10 cellular contexts compared by ENCODE assay signal in genomic region chr19:46192990-46193650, GRCh38. TPM values are rescaled to one million over a fixed set of nuclear protein-coding genes. Genes with fewer than 3 reads are reported as not detected.
A peak's percentile ranks its signal among the peaks of the same experiment; 100 is the strongest.
DNase-seq lines count a peak whose midpoint lies in the region; ATAC-seq and TF ChIP-seq lines count a peak whose summit lies in the region.
"Had no signal": no experiment of that assay in that cellular context is flagged by ENCODE, and none has a peak within 500 bp of the region (broad histone marks: within the 10 kb centered on the region; RNA-seq: fewer than 3 reads in every experiment).

No MANE protein-coding gene starts in this region.

- no peaks in the 10 kb centered on the region for H3K36me3 ChIP-seq in endodermal cell (ENCODE audit: control insufficient read depth, insufficient read depth, low read length)

- H3K27ac ChIP-seq in endodermal cell (ENCODE audit: low read depth, low read length): no peak overlapping the region

- H3K36me3 Mint-ChIP-seq in activated naive CD4-positive, alpha-beta T cell treated with anti-CD3 and anti-CD28 coated beads, Interleukin-2, amount 10 ng/mL, durations not matched to agents 7 days and 5 days: no peaks in the 10 kb centered on the region
- H3K36me3 Mint-ChIP-seq in stimulated activated effector memory CD8-positive, alpha-beta T cell treated with anti-CD3 and anti-CD28 coated beads, Interleukin-12 subunit alpha, Interleukin-12 subunit beta, amount 100 ng/mL, for 72 hours: no peaks in the 10 kb centered on the region
- H3K36me3 Mint-ChIP-seq in endodermal cell (ENCODE audit: low read depth): no peaks in the 10 kb centered on the region

- peaks cover 2% of the 10 kb centered on the region for H3K4me1 ChIP-seq in endodermal cell (ENCODE audit: control insufficient read depth, insufficient read depth, low read length)

- CTCF ChIA-PET in activated naive CD4-positive, alpha-beta T cell treated with anti-CD3 and anti-CD28 coated beads, Interleukin-2, amount 10 ng/mL, durations not matched to agents 7 days and 5 days (lab: Charles Lee): no interaction called here

- H3K4me3 ChIP-seq in fibroblast of pulmonary artery (replicated peaks; ENCODE audit: low read depth, low read length) (no peak overlapping the region), endodermal cell (ENCODE audit: low read length) (no peak overlapping the region)

- H3K4me1 Mint-ChIP-seq in activated naive CD4-positive, alpha-beta T cell treated with anti-CD3 and anti-CD28 coated beads, Interleukin-2, amount 10 ng/mL, durations not matched to agents 7 days and 5 days: no peaks in the 10 kb centered on the region
- H3K4me1 Mint-ChIP-seq in stimulated activated effector memory CD8-positive, alpha-beta T cell treated with anti-CD3 and anti-CD28 coated beads, Interleukin-12 subunit alpha, Interleukin-12 subunit beta, amount 100 ng/mL, for 72 hours: no peaks in the 10 kb centered on the region
- peaks cover 16% of the 10 kb centered on the region for H3K4me1 Mint-ChIP-seq in endodermal cell

- ATAC-seq in stimulated activated effector memory CD8-positive, alpha-beta T cell treated with anti-CD3 and anti-CD28 coated beads, Interleukin-12 subunit alpha, Interleukin-12 subunit beta, amount 100 ng/mL, for 72 hours: peak; percentile 50

- H3K9me3 Mint-ChIP-seq in activated naive CD4-positive, alpha-beta T cell treated with anti-CD3 and anti-CD28 coated beads, Interleukin-2, amount 10 ng/mL, durations not matched to agents 7 days and 5 days: no peaks in the 10 kb centered on the region
- H3K9me3 Mint-ChIP-seq in stimulated activated effector memory CD8-positive, alpha-beta T cell treated with anti-CD3 and anti-CD28 coated beads, Interleukin-12 subunit alpha, Interleukin-12 subunit beta, amount 100 ng/mL, for 72 hours: no peaks in the 10 kb centered on the region
- no peaks in the 10 kb centered on the region for H3K9me3 Mint-ChIP-seq in endodermal cell
- H3K9me3 Mint-ChIP-seq: activated T-cell treated with anti-CD3 and anti-CD28 coated beads, Interleukin-2, amount 50 U/mL, for 4 hours had no signal

- H3K27ac Mint-ChIP-seq in activated naive CD4-positive, alpha-beta T cell treated with anti-CD3 and anti-CD28 coated beads, Interleukin-2, amount 10 ng/mL, durations not matched to agents 7 days and 5 days: no peak overlapping the region
- no peak overlapping the region for H3K27ac Mint-ChIP-seq in stimulated activated effector memory CD8-positive, alpha-beta T cell treated with anti-CD3 and anti-CD28 coated beads, Interleukin-12 subunit alpha, Interleukin-12 subunit beta, amount 100 ng/mL, for 72 hours
- H3K27ac Mint-ChIP-seq in endodermal cell: no peak overlapping the region

- H3K4me3 Mint-ChIP-seq in activated naive CD4-positive, alpha-beta T cell treated with anti-CD3 and anti-CD28 coated beads, Interleukin-2, amount 10 ng/mL, durations not matched to agents 7 days and 5 days: no peak overlapping the region
- no peak overlapping the region for H3K4me3 Mint-ChIP-seq in stimulated activated effector memory CD8-positive, alpha-beta T cell treated with anti-CD3 and anti-CD28 coated beads, Interleukin-12 subunit alpha, Interleukin-12 subunit beta, amount 100 ng/mL, for 72 hours
- no peak overlapping the region for H3K4me3 Mint-ChIP-seq in endodermal cell
- H3K4me3 Mint-ChIP-seq: activated T-cell treated with anti-CD3 and anti-CD28 coated beads, Interleukin-2, amount 50 U/mL, for 4 hours had no signal

- no peak overlapping the region for H3K9ac ChIP-seq in endodermal cell (ENCODE audit: extremely low read depth, low read length, poor library complexity, severe bottlenecking)

- H3K27me3 Mint-ChIP-seq in activated naive CD4-positive, alpha-beta T cell treated with anti-CD3 and anti-CD28 coated beads, Interleukin-2, amount 10 ng/mL, durations not matched to agents 7 days and 5 days: peaks cover 76% of the 10 kb centered on the region
- H3K27me3 Mint-ChIP-seq in endodermal cell (ENCODE audit: insufficient read depth): peaks cover 9% of the 10 kb centered on the region

- TF ChIP-seq CTCF in fibroblast of pulmonary artery (IDR thresholded peaks at IDR 0.05; ENCODE audit: low read length, missing control alignments) (no peak), endodermal cell (conservative IDR thresholded peaks at IDR 0.05) (no peak)

- peak; percentile 21 for DNase-seq in activated naive CD4-positive, alpha-beta T cell treated with Interleukin-2 at 50 U/mL for 16 hours
- DNase-seq in activated naive CD4-positive, alpha-beta T cell treated with anti-CD3 and anti-CD28 coated beads, Interleukin-2, amount 10 ng/mL, durations not matched to agents 7 days and 5 days: no peak
- DNase-seq in RPMI7951 (ENCODE audit: low read depth): peak; percentile 78
- DNase-seq in fibroblast of pulmonary artery (ENCODE audit: low read depth): peak; percentile 69
- no peak for DNase-seq in stimulated activated effector memory CD8-positive, alpha-beta T cell treated with anti-CD3 and anti-CD28 coated beads, Interleukin-12 subunit alpha, Interleukin-12 subunit beta, amount 100 ng/mL, for 72 hours (ENCODE audit: low spot score in 2 of 2)
- no peak for DNase-seq in activated CD4-positive, CD25-positive, alpha-beta regulatory T cell (lab: John Stamatoyannopoulos, UW)
- no peak for DNase-seq in endodermal cell
- no peak for DNase-seq in NCI-H1048 (lab: John Stamatoyannopoulos, UW)
- DNase-seq: activated T-cell treated with anti-CD3 and anti-CD28 coated beads, Interleukin-2, amount 50 U/mL, for 4 hours had no signal

- no peaks in the 10 kb centered on the region for H3K27me3 ChIP-seq in endodermal cell (ENCODE audit: control insufficient read depth, insufficient read depth, low read length, poor library complexity, severe bottlenecking)

- 74 to 93% methylated on average over 8 to 11 of the region's 11 CpGs for WGBS in endodermal cell (ENCODE audit: insufficient coverage in 1 of 2, insufficient read length in 1 of 2), 2 experiments

- H3K9me3 ChIP-seq in endodermal cell (ENCODE audit: control insufficient read depth, low read length): no peaks in the 10 kb centered on the region

RNA-seq across cellular contexts. Expression of gene IGFL1, which starts 36.4 kb away (rescaled TPM):
- not detected in 2 replicates for total RNA-seq in RPMI7951 (2014; rRNA removed; shearing (Covaris generic))
- not detected for total RNA-seq in endodermal cell
- polyA plus RNA-seq in endodermal cell (2013, experiment 1 of 2): not detected
- not detected for polyA plus RNA-seq in endodermal cell (2013, experiment 2 of 2)
- total RNA-seq: activated T-cell treated with anti-CD3 and anti-CD28 coated beads, Interleukin-2, amount 50 U/mL, for 4 hours; subcutaneous adipose tissue had no signal

RNA-seq across cellular contexts. Expression of gene IGFL2, which starts 45.1 kb away (rescaled TPM):
- total RNA-seq in RPMI7951 (2014; rRNA removed; shearing (Covaris generic)): not detected in 2 replicates
- under 1 TPM in 1 of 2 donors, not detected in 1; 0.84 TPM for total RNA-seq in endodermal cell
- 0.43 TPM for polyA plus RNA-seq in endodermal cell (2013, experiment 1 of 2)
- polyA plus RNA-seq in endodermal cell (2013, experiment 2 of 2): not detected
- total RNA-seq: activated T-cell treated with anti-CD3 and anti-CD28 coated beads, Interleukin-2, amount 50 U/mL, for 4 hours; subcutaneous adipose tissue had no signal

Comparison
In these comparisons a context has a peak if more than half of its experiments do, and no peak if none do; other contexts are left out.
1. DNase-seq: peak in activated naive CD4-positive, alpha-beta T cell treated with Interleukin-2 at 50 U/mL for 16 hours (single experiment), RPMI7951 (single experiment) and fibroblast of pulmonary artery (single experiment); none in activated naive CD4-positive, alpha-beta T cell treated with anti-CD3 and anti-CD28 coated beads, Interleukin-2, amount 10 ng/mL, durations not matched to agents 7 days and 5 days (single experiment), stimulated activated effector memory CD8-positive, alpha-beta T cell treated with anti-CD3 and anti-CD28 coated beads, Interleukin-12 subunit alpha, Interleukin-12 subunit beta, amount 100 ng/mL, for 72 hours (0 of 2), activated CD4-positive, CD25-positive, alpha-beta regulatory T cell (0 of 4), endodermal cell (single experiment) and NCI-H1048 (single experiment).